7 cellular contexts compared by ENCODE assay signal in the genomic region with DNA sequence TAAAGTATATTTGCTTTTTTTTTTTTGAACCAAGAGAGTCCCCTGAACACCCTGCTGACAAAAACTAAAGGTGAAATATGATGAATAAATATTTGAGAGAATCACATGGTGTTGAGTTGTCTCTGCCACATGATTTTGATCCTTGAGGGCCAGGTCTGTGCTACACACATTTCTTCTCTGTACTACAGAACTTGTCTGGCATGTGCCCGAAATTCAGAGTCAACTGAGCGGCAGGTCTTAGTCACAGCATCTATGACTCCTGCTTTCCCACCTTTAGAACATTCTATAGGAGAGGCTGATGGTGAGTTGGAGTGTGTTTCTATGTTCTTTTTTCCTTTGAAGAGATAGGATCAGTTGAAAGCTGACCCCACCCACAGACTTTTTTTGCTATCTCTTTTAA.
DNase-seq lines count a peak whose midpoint lies in the region; ATAC-seq and TF ChIP-seq lines count a peak whose summit lies in the region.
"Not testable (repeated sequence)": the region's sequence is repeated elsewhere in the genome, so short reads cannot be mapped to it uniquely, and the experiment has no call there.

No MANE protein-coding gene starts in this region.

- POLR2A ChIA-PET in activated CD8-positive, alpha-beta T cell treated with anti-CD3 and anti-CD28 coated beads for 36 hours (lab: Charles Lee) = not testable (repeated sequence)

- not testable (repeated sequence) for H3K4me3 Mint-ChIP-seq in activated CD8-positive, alpha-beta T cell treated with anti-CD3 and anti-CD28 coated beads for 36 hours

- H3K27ac Mint-ChIP-seq in activated CD8-positive, alpha-beta T cell treated with anti-CD3 and anti-CD28 coated beads for 36 hours; activated naive CD4-positive, alpha-beta T cell treated with anti-CD3 and anti-CD28 coated beads, Interleukin-2, amount 50 U/mL, for 72 hours: not testable (repeated sequence)

- CTCF ChIA-PET in activated CD8-positive, alpha-beta T cell treated with anti-CD3 and anti-CD28 coated beads for 36 hours (lab: Charles Lee) = not testable (repeated sequence)

- H3K9me3 Mint-ChIP-seq in activated CD8-positive, alpha-beta T cell treated with anti-CD3 and anti-CD28 coated beads for 36 hours; activated naive CD4-positive, alpha-beta T cell treated with anti-CD3 and anti-CD28 coated beads, Interleukin-2, amount 50 U/mL, for 72 hours: not testable (repeated sequence)

- peaks cover 18% of the 10 kb centered on the region for H3K4me1 Mint-ChIP-seq in activated CD8-positive, alpha-beta T cell treated with anti-CD3 and anti-CD28 coated beads for 36 hours (ENCODE audit: low read depth)

- not testable (repeated sequence) for H3K27me3 Mint-ChIP-seq in activated CD8-positive, alpha-beta T cell treated with anti-CD3 and anti-CD28 coated beads for 36 hours

- TF ChIP-seq CTCF in activated CD8-positive, alpha-beta T cell treated with anti-CD3 and anti-CD28 coated beads for 36 hours (IDR thresholded peaks at IDR 0.05) = not testable (repeated sequence)

- ATAC-seq in activated CD8-positive, alpha-beta T cell treated with anti-CD3 and anti-CD28 coated beads for 36 hours; activated naive CD4-positive, alpha-beta T cell treated with anti-CD3 and anti-CD28 coated beads, Interleukin-2, amount 50 U/mL, for 72 hours: not testable (repeated sequence)

- DNase-seq in activated CD4-positive, alpha-beta T cell treated with anti-CD3 and anti-CD28 coated beads for 4 hours = peak; percentile 40 to 59
- DNase-seq in activated CD8-positive, alpha-beta T cell treated with anti-CD3 and anti-CD28 coated beads for 36 hours = peak; percentile 57
- peak; percentile 28 for DNase-seq in activated T-cell treated with anti-CD3 and anti-CD28 coated beads, Interleukin-2, amount 50 U/mL, for 1 hour
- DNase-seq in activated naive CD4-positive, alpha-beta T cell treated with anti-CD3 and anti-CD28 coated beads, Interleukin-2, amount 50 U/mL, for 72 hours (ENCODE audit: low spot score in 2 of 2) = peak; percentile 4 to 59
- peak; percentile 20 to 35 (median 34) for DNase-seq in stimulated activated CD4-positive, alpha-beta T cell treated with anti-CD3 and anti-CD28 coated beads, Interleukin-12 subunit alpha, Interleukin-12 subunit beta, amount 100 ng/mL, for 48 hours (ENCODE audit: low read depth in 2 of 3, low spot score in 1 of 3)
- DNase-seq in stimulated activated CD4-positive, alpha-beta T cell treated with anti-CD3 and anti-CD28 coated beads, Interleukin-2, amount 100 ng/mL, for 48 hours = peak; percentile 16 to 28
- peak; percentile 15 for DNase-seq in stimulated activated CD8-positive, alpha-beta memory T cell treated with anti-CD3 and anti-CD28 coated beads, Interleukin-12 subunit alpha, Interleukin-12 subunit beta, amount 100 ng/mL, for 4 hours (ENCODE audit: low read depth)

- H3K36me3 Mint-ChIP-seq in activated CD8-positive, alpha-beta T cell treated with anti-CD3 and anti-CD28 coated beads for 36 hours (ENCODE audit: low read depth); activated naive CD4-positive, alpha-beta T cell treated with anti-CD3 and anti-CD28 coated beads, Interleukin-2, amount 50 U/mL, for 72 hours: not testable (repeated sequence)

- intact Hi-C loops in activated CD8-positive, alpha-beta T cell treated with anti-CD3 and anti-CD28 coated beads for 36 hours (cut with micrococcal nuclease) = not testable (repeated sequence)
